Comparison of ENCODE assay signal across 26 cellular contexts in the genomic region with DNA sequence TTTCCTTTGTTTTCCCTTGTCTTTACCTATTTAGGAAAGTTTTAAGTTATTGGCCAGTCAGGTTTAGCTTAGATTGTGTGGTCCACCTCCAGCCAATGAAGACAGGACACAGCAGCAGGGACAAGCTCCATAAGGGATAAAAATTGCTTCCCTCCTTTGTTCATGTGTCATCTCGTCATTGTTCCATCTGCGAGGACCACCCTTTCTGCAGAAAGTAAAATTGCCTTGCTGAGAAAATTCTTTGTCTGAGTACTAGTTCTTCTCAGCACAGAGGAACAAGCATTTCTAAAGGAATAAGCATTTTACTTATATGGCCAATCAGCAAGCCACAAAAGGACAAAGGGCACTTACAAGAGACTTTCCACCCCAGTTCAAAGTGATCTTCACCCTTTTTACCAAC. TPM values are rescaled to one million over a fixed set of nuclear protein-coding genes. Genes with fewer than 3 reads are reported as not detected.
"Had no signal": no experiment of that assay in that cellular context is flagged by ENCODE, and none has a peak within 500 bp of the region (broad histone marks: within the 10 kb centered on the region; RNA-seq: fewer than 3 reads in every experiment).

No MANE protein-coding gene starts in this region.

- H3K9me3 ChIP-seq: prostate gland, testis had no signal

- FAIRE-seq: endometrium, keratinocyte had no signal

- H3K27ac ChIP-seq: esophagus squamous epithelium, heart right ventricle, lower lobe of right lung, prostate gland, right atrium auricular region, sigmoid colon, stomach, testis, tibial artery had no signal

- H3K4me1 ChIP-seq: esophagus squamous epithelium, heart right ventricle, lower lobe of right lung, prostate gland, right atrium auricular region, sigmoid colon, stomach, testis, tibial artery had no signal

- ATAC-seq: effector memory CD8-positive, alpha-beta T cell; heart right ventricle; left ventricle myocardium superior; lower lobe of right lung; naive thymus-derived CD8-positive, alpha-beta T cell; stimulated activated effector memory CD8-positive, alpha-beta T cell treated with anti-CD3 and anti-CD28 coated beads, Interleukin-12 subunit alpha, Interleukin-12 subunit beta, amount 100 ng/mL, for 72 hours had no signal

- H3K4me3 ChIP-seq: esophagus squamous epithelium, heart right ventricle, lower lobe of right lung, prostate gland, right atrium auricular region, sigmoid colon, stomach, testis, tibial artery had no signal

- H3K36me3 ChIP-seq: esophagus squamous epithelium, heart right ventricle, lower lobe of right lung, prostate gland, right atrium auricular region, sigmoid colon, stomach, tibial artery had no signal

- DNase-seq: cortex of kidney; effector memory CD8-positive, alpha-beta T cell; esophagus squamous epithelium; foreskin melanocyte; glutamatergic neuron; heart right ventricle; left ventricle myocardium superior; lower lobe of right lung; naive thymus-derived CD8-positive, alpha-beta T cell; nephron progenitor cell; nucleus accumbens; sigmoid colon; stimulated activated CD4-positive, alpha-beta T cell treated with anti-CD3 and anti-CD28 coated beads, Interleukin-2, amount 100 ng/mL, for 24 hours; stimulated activated CD4-positive, alpha-beta T cell treated with anti-CD3 and anti-CD28 coated beads, Interleukin-4, amount 100 ng/mL, for 24 hours; stimulated activated naive CD4-positive, alpha-beta T cell treated with Interleukin-2 at 50 U/mL for 16 hours; stomach; substantia nigra; testis; tibial artery had no signal

- H3K27me3 ChIP-seq: esophagus squamous epithelium, heart right ventricle, right atrium auricular region, sigmoid colon, stomach, testis, tibial artery had no signal

RNA-seq across cellular contexts. Expression of a gene that starts 11.4 kb away (rescaled TPM):
- total RNA-seq: esophagus squamous epithelium; left ventricle myocardium superior; myocyte; naive thymus-derived CD8-positive, alpha-beta T cell; osteocyte; right atrium auricular region; sigmoid colon; stomach had no signal
- polyA plus RNA-seq: naive thymus-derived CD8-positive, alpha-beta T cell; sigmoid colon; stomach had no signal
